ENCODE assay signal across 8 cellular contexts in genomic region chr16:58426095-58426494, GRCh38. TPM values are rescaled to one million over a fixed set of nuclear protein-coding genes. Genes with fewer than 3 reads are reported as not detected.
DNase-seq lines count a peak whose midpoint lies in the region; ATAC-seq lines count a peak whose summit lies in the region.
"Had no signal": no experiment of that assay in that cellular context is flagged by ENCODE, and none has a peak within 500 bp of the region (broad histone marks: within the 10 kb centered on the region; RNA-seq: fewer than 3 reads in every experiment).

No MANE protein-coding gene starts in this region.

- ATAC-seq in GM19043 (IDR thresholded peaks at IDR 0.05; ENCODE audit: low read depth, unreplicated experiment) (peak; percentile 92), HG02973 (IDR thresholded peaks at IDR 0.05; ENCODE audit: unreplicated experiment) (peak; percentile 86), T-cell (replicated peaks in 1 of 4) (peak; percentile 58 to 79 (median 68))
- ATAC-seq: Panc1 had no signal

- peak overlapping the region in 1 of 3 donors; percentile 15 for H3K4me3 Mint-ChIP-seq in T-cell

- CTCF ChIA-PET in T-cell (lab: Charles Lee): interaction anchor here in 1 of 2 donors (0.5 to 1.1 kb wide), 2 partner anchors 11 to 123 kb away, joined by 3 to 5 read pairs; no protein-coding TSS in a partner anchor

- POLR2A ChIA-PET in T-cell (lab: Charles Lee): no interaction called here

- no peaks in the 10 kb centered on the region for H3K36me3 Mint-ChIP-seq in T-cell

- DNase-seq in T-cell (peak in 16 of 34 experiments; percentile 1 to 32 (median 3)), mucosa of gallbladder (ENCODE audit: low spot score) (peak; percentile 43), NCI-H187 treated with DMSO at 0.1 percent for 48 hours (lab: John Stamatoyannopoulos, UW) (no peak), NCI-H146 (lab: John Stamatoyannopoulos, UW) (no peak), RKO (ENCODE audit: low spot score) (no peak)

- H3K27me3 Mint-ChIP-seq in T-cell: peaks cover 0 to 19% of the 10 kb centered on the region in 2 donors

- peaks cover 16 to 20% (median 18%) of the 10 kb centered on the region in 3 donors for H3K4me1 Mint-ChIP-seq in T-cell

- peak overlapping the region in 1 of 2 donors; percentile 17 for H3K27ac Mint-ChIP-seq in T-cell

- no peaks in the 10 kb centered on the region for H3K9me3 Mint-ChIP-seq in T-cell

RNA-seq across cellular contexts. Expression of gene GINS3, which starts 33.8 kb away (rescaled TPM):
- total RNA-seq in T-cell (1 to 10 TPM in 4 of 5 donors, under 1 TPM in 1; 0.98 to 1.6 (median 1.3) TPM), mucosa of gallbladder (2.7 TPM)
